ENCODE assay signal across 27 cellular contexts in genomic region chr5:65137631-65138030, GRCh38.
DNase-seq lines count a peak whose midpoint lies in the region; ATAC-seq and TF ChIP-seq lines count a peak whose summit lies in the region.
"Had no signal": no experiment of that assay in that cellular context is flagged by ENCODE, and none has a peak within 500 bp of the region (broad histone marks: within the 10 kb centered on the region; RNA-seq: fewer than 3 reads in every experiment).

No MANE protein-coding gene starts in this region.

- TF ChIP-seq CTCF in chondrocyte (IDR thresholded peaks at IDR 0.05) (no peak), dorsolateral prefrontal cortex (IDR thresholded peaks at IDR 0.05 in 54 of 56, conservative IDR thresholded peaks at IDR 0.05 in 2 of 56; ENCODE audit: low read depth in 1 of 56, partially characterized antibody in 56 of 56) (no peak)

- H3K27ac Mint-ChIP-seq in chondrocyte (ENCODE audit: unreplicated experiment) (peak overlapping the region; percentile 1), T-helper 17 cell (no peak overlapping the region)
- H3K27ac Mint-ChIP-seq: activated CD8-positive, alpha-beta T cell treated with anti-CD3 and anti-CD28 coated beads, Interleukin-2, amount 10 ng/mL, durations not matched to agents 7 days and 5 days; B cell; natural killer cell treated with Interleukin-12 subunit alpha and Interleukin-12 subunit beta and Interleukin-15 and Interleukin-18, amount 100 ng/mL, for 72 hours; stimulated activated naive B cell treated with anti-CD40 and anti-IgM and Interleukin-4, amounts not matched to agents 10 μg/mL and 1 μg/mL and 100 μg/mL, for 72 hours had no signal

- H3K4me1 ChIP-seq in ACC112 (ENCODE audit: control insufficient read depth, insufficient read depth, low read length, unreplicated experiment) = peaks cover 14% of the 10 kb centered on the region
- H3K4me1 ChIP-seq: testis had no signal

- intact Hi-C loops in dorsolateral prefrontal cortex (cut with DNase I) = no loop called here

- no peaks in the 10 kb centered on the region for H3K36me3 Mint-ChIP-seq in chondrocyte (ENCODE audit: low read depth)
- H3K36me3 Mint-ChIP-seq in T-helper 17 cell (ENCODE audit: low read depth) = no peaks in the 10 kb centered on the region
- H3K36me3 Mint-ChIP-seq: natural killer cell treated with Interleukin-12 subunit alpha and Interleukin-12 subunit beta and Interleukin-15 and Interleukin-18, amount 100 ng/mL, for 72 hours; stimulated activated naive B cell treated with anti-CD40 and anti-IgM and Interleukin-4, amounts not matched to agents 10 μg/mL and 1 μg/mL and 100 μg/mL, for 72 hours had no signal

- H3K79me2 ChIP-seq in ACC112 (ENCODE audit: control insufficient read depth, insufficient read depth, low read length, unreplicated experiment) = no peaks in the 10 kb centered on the region

- H3K9me3 ChIP-seq in T-helper 17 cell (ENCODE audit: control insufficient read depth, low read length, poor library complexity, severe bottlenecking) = no peaks in the 10 kb centered on the region
- H3K9me3 ChIP-seq: gastrocnemius medialis, testis had no signal

- no peak for ATAC-seq in T-helper 17 cell
- ATAC-seq: activated CD8-positive, alpha-beta T cell treated with anti-CD3 and anti-CD28 coated beads, Interleukin-2, amount 10 ng/mL, durations not matched to agents 7 days and 5 days; gastrocnemius medialis; natural killer cell treated with Interleukin-12 subunit alpha and Interleukin-12 subunit beta and Interleukin-15 and Interleukin-18, amount 100 ng/mL, for 72 hours; stimulated activated naive B cell treated with anti-CD40 and anti-IgM and Interleukin-4, amounts not matched to agents 10 μg/mL and 1 μg/mL and 100 μg/mL, for 72 hours had no signal

- no peaks in the 10 kb centered on the region for H3K27me3 Mint-ChIP-seq in chondrocyte (ENCODE audit: low read depth)
- H3K27me3 Mint-ChIP-seq in T-helper 17 cell = no peaks in the 10 kb centered on the region
- H3K27me3 Mint-ChIP-seq: B cell; stimulated activated naive B cell treated with anti-CD40 and anti-IgM and Interleukin-4, amounts not matched to agents 10 μg/mL and 1 μg/mL and 100 μg/mL, for 72 hours had no signal

- H3K27me3 ChIP-seq in ACC112 (ENCODE audit: insufficient read depth, low read length) (no peaks in the 10 kb centered on the region), dorsolateral prefrontal cortex (no peaks in the 10 kb centered on the region)
- H3K27me3 ChIP-seq: cardiac muscle cell, gastrocnemius medialis, testis had no signal

- no peak overlapping the region for H3K27ac ChIP-seq in ACC112 (ENCODE audit: low read depth, low read length)
- peak overlapping the region in 28 of 59 donors; percentile 6 to 83 (median 56) for H3K27ac ChIP-seq in dorsolateral prefrontal cortex
- H3K27ac ChIP-seq: cardiac muscle cell, epithelial cell of prostate, gastrocnemius medialis, HL-60, testis had no signal

- H3K4me3 ChIP-seq in ACC112 (ENCODE audit: low read depth, low read length) = no peak overlapping the region
- no peak overlapping the region for H3K4me3 ChIP-seq in dorsolateral prefrontal cortex
- H3K4me3 ChIP-seq: cardiac muscle cell, gastrocnemius medialis, testis had no signal

- DNase-seq in chondrocyte (ENCODE audit: low spot score) (no peak), iPS-NIHi7 (ENCODE audit: extremely low spot score) (peak; percentile 2), pulmonary artery endothelial cell (ENCODE audit: low read depth, low spot score) (peak; percentile 27), middle frontal gyrus (ENCODE audit: extremely low spot score, low spot score) (no peak), T-helper 17 cell (no peak), dorsolateral prefrontal cortex (no peak)
- no peak for DNase-seq in stimulated activated CD4-positive, alpha-beta T cell treated with anti-CD3 and anti-CD28 coated beads, Interleukin-1b, Interleukin-23, amount 100 ng/mL, for 48 hours
- DNase-seq: activated CD4-positive, alpha-beta T cell treated with anti-CD3 and anti-CD28 coated beads for 1 hour; activated CD8-positive, alpha-beta T cell treated with anti-CD3 and anti-CD28 coated beads, Interleukin-2, amount 10 ng/mL, durations not matched to agents 7 days and 5 days; activated gamma-delta T cell; DND-41; gastrocnemius medialis; NCI-H1092; NCI-H1930; NCI-H226; NCI-H748 treated with DMSO at 0.1 percent for 48 hours; SHP77; stimulated activated CD4-positive, alpha-beta T cell treated with anti-CD3 and anti-CD28 coated beads, Interleukin-2, amount 100 ng/mL, for 24 hours; stimulated activated naive B cell treated with anti-CD40 and anti-IgM and Interleukin-4, amounts not matched to agents 10 μg/mL and 1 μg/mL and 100 μg/mL, for 72 hours; SW 1271; testis had no signal

- no peak overlapping the region for H3K4me3 Mint-ChIP-seq in chondrocyte (ENCODE audit: unreplicated experiment)
- no peak overlapping the region for H3K4me3 Mint-ChIP-seq in T-helper 17 cell
- H3K4me3 Mint-ChIP-seq: activated CD8-positive, alpha-beta T cell treated with anti-CD3 and anti-CD28 coated beads, Interleukin-2, amount 10 ng/mL, durations not matched to agents 7 days and 5 days; B cell; natural killer cell treated with Interleukin-12 subunit alpha and Interleukin-12 subunit beta and Interleukin-15 and Interleukin-18, amount 100 ng/mL, for 72 hours; stimulated activated naive B cell treated with anti-CD40 and anti-IgM and Interleukin-4, amounts not matched to agents 10 μg/mL and 1 μg/mL and 100 μg/mL, for 72 hours had no signal

- H3K36me3 ChIP-seq in ACC112 (ENCODE audit: insufficient read depth, low read length) = no peaks in the 10 kb centered on the region
- H3K36me3 ChIP-seq: cardiac muscle cell, gastrocnemius medialis had no signal

- peak overlapping the region; percentile 50 for H2AFZ ChIP-seq in ACC112 (ENCODE audit: low read length, unreplicated experiment)

- H3K4me1 Mint-ChIP-seq in chondrocyte (ENCODE audit: low read depth) (peaks cover 43% of the 10 kb centered on the region), T-helper 17 cell (no peaks in the 10 kb centered on the region)
- H3K4me1 Mint-ChIP-seq: B cell; stimulated activated naive B cell treated with anti-CD40 and anti-IgM and Interleukin-4, amounts not matched to agents 10 μg/mL and 1 μg/mL and 100 μg/mL, for 72 hours had no signal

- peaks cover 4% of the 10 kb centered on the region for H3K9me3 Mint-ChIP-seq in chondrocyte (ENCODE audit: low read depth)
- H3K9me3 Mint-ChIP-seq: natural killer cell treated with Interleukin-12 subunit alpha and Interleukin-12 subunit beta and Interleukin-15 and Interleukin-18, amount 100 ng/mL, for 72 hours had no signal

Comparison
In these comparisons a context has a peak if more than half of its experiments do, and no peak if none do; other contexts are left out.
1. DNase-seq: peak in iPS-NIHi7 (single experiment) and pulmonary artery endothelial cell (single experiment); none in chondrocyte (single experiment), middle frontal gyrus (single experiment), T-helper 17 cell (0 of 3), stimulated activated CD4-positive, alpha-beta T cell treated with anti-CD3 and anti-CD28 coated beads, Interleukin-1b, Interleukin-23, amount 100 ng/mL, for 48 hours (single experiment) and dorsolateral prefrontal cortex (0 of 10).